ENCODE assay signal across 20 cellular contexts in genomic region chr10:96657385-96657784, GRCh38.
DNase-seq lines count a peak whose midpoint lies in the region; ATAC-seq, FAIRE-seq and TF ChIP-seq lines count a peak whose summit lies in the region.
"Had no signal": no experiment of that assay in that cellular context is flagged by ENCODE, and none has a peak within 500 bp of the region (broad histone marks: within the 10 kb centered on the region; RNA-seq: fewer than 3 reads in every experiment).

No MANE protein-coding gene starts in this region.

- H3K27ac Mint-ChIP-seq in IgD-negative memory B cell: peak overlapping the region in 2 of 3 donors; percentile 40 to 81
- H3K27ac Mint-ChIP-seq in stimulated activated effector memory CD8-positive, alpha-beta T cell treated with anti-CD3 and anti-CD28 coated beads, Interleukin-12 subunit alpha, Interleukin-12 subunit beta, amount 100 ng/mL, for 72 hours: peak overlapping the region; percentile 82

- peaks cover 11% of the 10 kb centered on the region for H3K36me3 Mint-ChIP-seq in IgD-negative memory B cell
- H3K36me3 Mint-ChIP-seq in stimulated activated effector memory CD8-positive, alpha-beta T cell treated with anti-CD3 and anti-CD28 coated beads, Interleukin-12 subunit alpha, Interleukin-12 subunit beta, amount 100 ng/mL, for 72 hours: peaks cover 24% of the 10 kb centered on the region

- H3K4me3 Mint-ChIP-seq in IgD-negative memory B cell: peak overlapping the region in 2 of 4 donors; percentile 61 to 85
- peak overlapping the region; percentile 35 for H3K4me3 Mint-ChIP-seq in stimulated activated effector memory CD8-positive, alpha-beta T cell treated with anti-CD3 and anti-CD28 coated beads, Interleukin-12 subunit alpha, Interleukin-12 subunit beta, amount 100 ng/mL, for 72 hours

- H3K4me2 ChIP-seq in BLaER1: 0 out of 2 replicates have a peak overlapping the region, but pooled peaks have one; percentile 3

- peaks cover 100% of the 10 kb centered on the region for H4K20me1 ChIP-seq in BLaER1

- ATAC-seq in right lobe of liver: no peak
- no peak for ATAC-seq in stimulated activated effector memory CD8-positive, alpha-beta T cell treated with anti-CD3 and anti-CD28 coated beads, Interleukin-12 subunit alpha, Interleukin-12 subunit beta, amount 100 ng/mL, for 72 hours

- TF ChIP-seq POLR2A in right lobe of liver (IDR thresholded peaks at IDR 0.05): no peak

- H3K27ac ChIP-seq in BLaER1 (no peak overlapping the region), right lobe of liver (peak overlapping the region in 2 of 3 donors; percentile 77 to 82)
- H3K27ac ChIP-seq: GM23248, SK-N-MC had no signal

- H3K9me3 ChIP-seq in BLaER1: peaks cover 43% of the 10 kb centered on the region
- H3K9me3 ChIP-seq in right lobe of liver: no peaks in the 10 kb centered on the region
- H3K9me3 ChIP-seq: HAP-1, MG63 had no signal

- intact Hi-C loops in right lobe of liver (cut with DNase I): no loop called here

- 100% methylated on average over 1 of the region's 1 CpG for WGBS in right lobe of liver (ENCODE audit: insufficient coverage, low coverage, low lambda C conversion rate, missing lambda C conversion rate)

- H3K4me1 ChIP-seq in BLaER1: peaks cover 81% of the 10 kb centered on the region
- H3K4me1 ChIP-seq in right lobe of liver: peaks cover 0 to 77% (median 25%) of the 10 kb centered on the region in 4 donors
- H3K4me1 ChIP-seq: HAP-1 had no signal

- H3K36me3 ChIP-seq in BLaER1: peaks cover 73% of the 10 kb centered on the region
- H3K36me3 ChIP-seq in right lobe of liver: peaks cover 0 to 4% (median 0%) of the 10 kb centered on the region in 4 donors
- H3K36me3 ChIP-seq: HAP-1, MG63 had no signal

- H3K9ac ChIP-seq in BLaER1: no peak overlapping the region
- H3K9ac ChIP-seq: GM23248 had no signal

- DNase-seq in right lobe of liver (peak in 1 of 3 donors; percentile 16), frontal cortex (ENCODE audit: low spot score in 2 of 2) (no peak), NCI-H2029 treated with DMSO at 0.1 percent for 48 hours (lab: John Stamatoyannopoulos, UW) (no peak), SW480 (ENCODE audit: low spot score) (no peak)
- DNase-seq in stimulated activated effector memory CD8-positive, alpha-beta T cell treated with anti-CD3 and anti-CD28 coated beads, Interleukin-12 subunit alpha, Interleukin-12 subunit beta, amount 100 ng/mL, for 72 hours (ENCODE audit: low spot score in 2 of 2): no peak
- DNase-seq: DMS79, GM23248, IMR-90, Karpas-422, MG63, NCI-H1092, NCI-H2081 treated with DMSO at 0.1 percent for 48 hours, NCI-H446 treated with DMSO at 0.1 percent for 48 hours, NCI-H748 treated with DMSO at 0.1 percent for 48 hours, SHP77 had no signal

- H3K27me3 ChIP-seq in BLaER1 (no peaks in the 10 kb centered on the region), right lobe of liver (no peaks in the 10 kb centered on the region)
- H3K27me3 ChIP-seq: MG63 had no signal

- TF ChIP-seq CTCF in right lobe of liver (IDR thresholded peaks at IDR 0.05): no peak

- no peak for FAIRE-seq in frontal cortex (lab: Jason Lieb, UNC)
- FAIRE-seq: A204.1 had no signal

- peaks cover 48 to 61% (median 56%) of the 10 kb centered on the region in 3 donors for H3K4me1 Mint-ChIP-seq in IgD-negative memory B cell
- peaks cover 68% of the 10 kb centered on the region for H3K4me1 Mint-ChIP-seq in stimulated activated effector memory CD8-positive, alpha-beta T cell treated with anti-CD3 and anti-CD28 coated beads, Interleukin-12 subunit alpha, Interleukin-12 subunit beta, amount 100 ng/mL, for 72 hours

- H3K27me3 Mint-ChIP-seq in IgD-negative memory B cell: no peaks in the 10 kb centered on the region

- H3K9me3 Mint-ChIP-seq in IgD-negative memory B cell: peaks cover 0 to 4% (median 2%) of the 10 kb centered on the region in 3 donors
- peaks cover 3% of the 10 kb centered on the region for H3K9me3 Mint-ChIP-seq in stimulated activated effector memory CD8-positive, alpha-beta T cell treated with anti-CD3 and anti-CD28 coated beads, Interleukin-12 subunit alpha, Interleukin-12 subunit beta, amount 100 ng/mL, for 72 hours

- H3K4me3 ChIP-seq in BLaER1 (no peak overlapping the region), right lobe of liver (no peak overlapping the region)
- H3K4me3 ChIP-seq: GM23248, HAP-1, MG63, SK-N-MC had no signal
